In the genomic region with DNA sequence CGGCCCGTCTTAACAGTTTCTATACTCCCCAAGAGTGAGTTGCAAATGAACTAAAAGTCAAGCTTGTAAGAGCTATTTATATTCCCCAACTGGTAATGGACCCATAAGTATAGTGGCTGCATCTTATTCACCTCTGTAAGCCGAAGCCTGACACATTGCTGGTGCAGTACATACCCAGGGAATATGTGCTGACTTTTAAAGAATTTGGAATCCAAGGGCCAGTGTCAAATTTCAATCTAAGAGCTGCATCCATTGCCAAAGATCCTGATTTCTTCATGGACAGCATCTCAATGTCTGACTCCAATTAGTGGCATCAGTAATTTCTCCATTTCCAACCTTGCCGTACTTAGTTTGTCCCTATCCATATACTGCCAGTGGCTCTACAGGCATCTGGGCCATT, we compare ENCODE assay signal across 27 cellular contexts.
"Had no signal": no experiment of that assay in that cellular context is flagged by ENCODE, and none has a peak within 500 bp of the region (broad histone marks: within the 10 kb centered on the region; RNA-seq: fewer than 3 reads in every experiment).

No MANE protein-coding gene starts in this region.

- DNase-seq: activated CD4-positive, alpha-beta T cell treated with anti-CD3 and anti-CD28 coated beads for 48 hours; activated CD4-positive, alpha-beta T cell treated with anti-CD3 and anti-CD28 coated beads, Interleukin-2, amount 50 U/mL, for 48 hours; activated CD4-positive, CD25-positive, alpha-beta regulatory T cell treated with anti-CD3 and anti-CD28 coated beads, Interleukin-2, amount 50 U/mL, for 72 hours; activated CD8-positive, alpha-beta memory T cell treated with anti-CD3 and anti-CD28 coated beads, Interleukin-2, amount 10 ng/mL, durations not matched to agents 7 days and 5 days; activated effector memory CD4-positive, alpha-beta T cell treated with Interleukin-2 at 50 U/mL for 16 hours; activated naive CD4-positive, alpha-beta T cell treated with Interleukin-2 at 50 U/mL for 16 hours; activated naive CD8-positive, alpha-beta T cell treated with anti-CD3 and anti-CD28 coated beads, Interleukin-2, amount 50 U/mL, for 24 hours; activated T-cell treated with anti-CD3 and anti-CD28 coated beads, Interleukin-2, amount 50 U/mL, for 24 hours; amygdala; KBM-7; NCI-H1092 treated with DMSO at 0.1 percent for 48 hours; NCI-H1417 treated with DMSO at 0.1 percent for 48 hours; NCI-H1694; NCI-H2029 treated with DMSO at 0.1 percent for 48 hours; NCI-H345; NCI-H510A; NCI-H526 treated with DMSO at 0.1 percent for 48 hours; NK-92 treated with Interleukin-12 subunit alpha and Interleukin-12 subunit beta, amount 100 ng/mL, for 24 hours; OCI-M1; Right ventricle myocardium superior; RPMI8226; SJCRH30 had no signal

- H3K4me3 Mint-ChIP-seq: activated CD8-positive, alpha-beta memory T cell treated with anti-CD3 and anti-CD28 coated beads, Interleukin-2, amount 10 ng/mL, durations not matched to agents 7 days and 5 days; activated naive CD8-positive, alpha-beta T cell treated with anti-CD3 and anti-CD28 coated beads, Interleukin-2, amount 50 U/mL, for 24 hours; activated T-cell treated with anti-CD3 and anti-CD28 coated beads, Interleukin-2, amount 50 U/mL, for 24 hours; activated T-helper 1 cell treated with anti-CD3 and anti-CD28 coated beads, Interleukin-12 subunit alpha, Interleukin-12 subunit beta, Interleukin-2, Interleukin-4 antibody, amounts not matched to agents 30 ng/mL and 10 ng/mL and 1 ng/mL, durations not matched to agents 14 hours and 24 hours and 36 hours; brain; T-helper 1 cell treated with Interleukin-12 subunit alpha and Interleukin-12 subunit beta and Interleukin-4 antibody, amounts not matched to agents 30 μg/mL and 1 μg/mL, for 36 hours had no signal

- H3K4me1 Mint-ChIP-seq: activated CD8-positive, alpha-beta memory T cell treated with anti-CD3 and anti-CD28 coated beads, Interleukin-2, amount 10 ng/mL, durations not matched to agents 7 days and 5 days; activated naive CD8-positive, alpha-beta T cell treated with anti-CD3 and anti-CD28 coated beads, Interleukin-2, amount 50 U/mL, for 24 hours had no signal

- H3K27ac Mint-ChIP-seq: activated CD8-positive, alpha-beta memory T cell treated with anti-CD3 and anti-CD28 coated beads, Interleukin-2, amount 10 ng/mL, durations not matched to agents 7 days and 5 days; activated naive CD8-positive, alpha-beta T cell treated with anti-CD3 and anti-CD28 coated beads, Interleukin-2, amount 50 U/mL, for 24 hours; activated T-cell treated with anti-CD3 and anti-CD28 coated beads, Interleukin-2, amount 50 U/mL, for 24 hours; activated T-helper 1 cell treated with anti-CD3 and anti-CD28 coated beads, Interleukin-12 subunit alpha, Interleukin-12 subunit beta, Interleukin-2, Interleukin-4 antibody, amounts not matched to agents 30 ng/mL and 10 ng/mL and 1 ng/mL, durations not matched to agents 14 hours and 24 hours and 36 hours; brain; T-helper 1 cell treated with Interleukin-12 subunit alpha and Interleukin-12 subunit beta and Interleukin-4 antibody, amounts not matched to agents 30 μg/mL and 1 μg/mL, for 36 hours had no signal

- H3K4me3 ChIP-seq: SJCRH30 had no signal

- H3K27me3 Mint-ChIP-seq: brain had no signal

- H3K36me3 Mint-ChIP-seq: activated CD8-positive, alpha-beta memory T cell treated with anti-CD3 and anti-CD28 coated beads, Interleukin-2, amount 10 ng/mL, durations not matched to agents 7 days and 5 days had no signal

- ATAC-seq: activated CD8-positive, alpha-beta memory T cell treated with anti-CD3 and anti-CD28 coated beads, Interleukin-2, amount 10 ng/mL, durations not matched to agents 7 days and 5 days; activated naive CD4-positive, alpha-beta T cell treated with anti-CD3 and anti-CD28 coated beads, Interleukin-2, amount 50 U/mL, for 72 hours; activated naive CD8-positive, alpha-beta T cell treated with anti-CD3 and anti-CD28 coated beads, Interleukin-2, amount 50 U/mL, for 24 hours; Panc1 had no signal
